ENCODE assay signal across 8 cellular contexts in the genomic region with DNA sequence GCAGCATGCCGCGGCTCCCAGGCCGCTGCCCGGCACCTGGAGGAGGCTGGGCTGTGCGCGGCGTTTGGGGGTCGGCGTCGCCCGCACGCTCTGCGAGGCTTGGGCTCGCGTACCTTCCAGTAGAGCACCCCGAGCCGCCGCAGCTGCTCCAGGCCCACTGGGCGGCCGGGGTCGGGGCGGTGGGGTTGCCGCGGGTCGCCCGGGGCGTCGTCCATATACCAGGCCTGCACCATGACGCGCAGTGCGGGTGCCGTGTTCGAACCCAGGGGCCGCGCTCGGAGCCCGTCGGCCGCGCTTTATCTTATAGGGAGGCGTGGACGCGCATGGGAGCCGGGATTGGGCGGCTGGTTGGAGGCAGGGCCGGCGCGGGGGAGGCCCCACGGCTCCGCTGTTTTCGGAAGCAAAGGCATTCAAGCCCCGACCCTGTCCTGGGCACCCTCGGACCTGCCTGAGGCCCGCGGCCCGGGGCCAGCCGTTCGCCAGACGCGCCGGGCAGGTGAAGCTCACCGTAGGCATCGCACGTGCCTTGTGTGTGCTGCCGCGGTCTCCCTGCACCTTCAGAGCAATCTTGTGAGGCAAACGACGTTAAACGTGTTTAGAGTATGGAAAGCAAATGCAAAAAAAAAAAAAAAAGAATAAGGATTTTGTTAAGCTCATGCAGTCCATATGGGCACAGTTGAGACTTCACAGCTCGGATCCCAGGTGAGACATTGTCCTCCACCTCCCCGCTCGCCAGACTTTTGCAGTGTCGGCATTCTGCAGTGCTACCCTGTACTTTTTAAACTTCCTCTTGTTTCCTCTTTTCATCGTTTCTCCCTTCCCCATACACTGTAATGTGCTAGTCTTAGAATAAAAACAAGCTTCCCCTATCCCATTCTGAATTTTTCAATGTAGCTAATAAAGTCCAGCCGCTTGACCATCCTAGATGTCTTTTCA. TPM values are rescaled to one million over a fixed set of nuclear protein-coding genes. Genes with fewer than 3 reads are reported as not detected.
DNase-seq lines count a peak whose midpoint lies in the region; ATAC-seq and TF ChIP-seq lines count a peak whose summit lies in the region.

A gene with protein sequence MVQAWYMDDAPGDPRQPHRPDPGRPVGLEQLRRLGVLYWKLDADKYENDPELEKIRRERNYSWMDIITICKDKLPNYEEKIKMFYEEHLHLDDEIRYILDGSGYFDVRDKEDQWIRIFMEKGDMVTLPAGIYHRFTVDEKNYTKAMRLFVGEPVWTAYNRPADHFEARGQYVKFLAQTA (minus strand): TSS at position 277 of the 936 bp plus-strand sequence. CDS start 44 bp downstream, at position 233.

- peaks cover 27% of the 10 kb centered on the region for H3K4me1 ChIP-seq in PC-9 (replicated peaks; ENCODE audit: insufficient read depth)
- H3K4me1 ChIP-seq in naive thymus-derived CD4-positive, alpha-beta T cell (ENCODE audit: control insufficient read depth in 2 of 2, insufficient read depth in 2 of 2, low read length in 2 of 2): peaks cover 18% of the 10 kb centered on the region in 2 donors

- POLR2A ChIA-PET in PC-9 (lab: Charles Lee; ENCODE audit: unreplicated experiment): interaction anchor here (0.6 kb wide), 1 partner anchor 39 kb away, joined by 9 read pairs; no protein-coding TSS in a partner anchor
- POLR2A ChIA-PET in naive thymus-derived CD4-positive, alpha-beta T cell (lab: Charles Lee): interaction anchor here (0.6 to 3.2 kb wide), 13 partner anchors 10 to 872 kb away, joined by 3 to 39 read pairs (median 5); a partner anchor contains a TSS

- peaks cover 1 to 19% (median 18%) of the 10 kb centered on the region in 5 donors for H3K36me3 Mint-ChIP-seq in naive thymus-derived CD4-positive, alpha-beta T cell

- H3K9me3 ChIP-seq in PC-9 (ENCODE audit: insufficient read depth, low read depth): no peaks in the 10 kb centered on the region
- no peaks in the 10 kb centered on the region for H3K9me3 ChIP-seq in naive thymus-derived CD4-positive, alpha-beta T cell (ENCODE audit: control insufficient read depth in 2 of 3, low read length in 3 of 3)

- DNase-seq in DMS 273 treated with DMSO at 0.1 percent for 48 hours (lab: John Stamatoyannopoulos, UW) (peak; percentile 36), HT1080 (ENCODE audit: low read depth) (peak; percentile 86), PC-9 (peak; percentile 68 to 80), activated T-helper 1 cell treated with Interleukin-2 at 50 U/mL for 16 hours (ENCODE audit: low read depth) (peak; percentile 70), fibroblast of gingiva (ENCODE audit: low read depth) (peak; percentile 70)
- DNase-seq in naive thymus-derived CD4-positive, alpha-beta T cell: peak in 7 of 9 donors; percentile 63 to 85 (median 79)
- DNase-seq in stimulated activated naive CD4-positive, alpha-beta T cell (lab: John Stamatoyannopoulos, UW): peak; percentile 70 to 94 (median 82)

- peaks cover 23 to 50% (median 38%) of the 10 kb centered on the region in 7 donors for H3K4me1 Mint-ChIP-seq in naive thymus-derived CD4-positive, alpha-beta T cell

- intact Hi-C loops in PC-9 (cut with micrococcal nuclease; ENCODE audit: unreplicated experiment): loop anchor here (1.0 to 5.0 kb wide), 3 partner anchors 17 to 137 kb away; a partner anchor contains a TSS
- intact Hi-C loops in naive thymus-derived CD4-positive, alpha-beta T cell (cut with micrococcal nuclease): loop anchor here (1.0 to 2.0 kb wide), 10 partner anchors 17 to 907 kb away; a partner anchor contains a TSS

- TF ChIP-seq CTCF in PC-9 (conservative IDR thresholded peaks at IDR 0.05): no peak

- H3K79me2 ChIP-seq in PC-9 (ENCODE audit: low read depth): peaks cover 38% of the 10 kb centered on the region

- no peaks in the 10 kb centered on the region for H3K27me3 ChIP-seq in PC-9 (ENCODE audit: insufficient read depth, low read depth)
- no peaks in the 10 kb centered on the region for H3K27me3 ChIP-seq in naive thymus-derived CD4-positive, alpha-beta T cell (ENCODE audit: control insufficient read depth in 2 of 2, insufficient read depth in 2 of 2, low read length in 2 of 2)

- peaks cover 0 to 20% (median 7%) of the 10 kb centered on the region in 11 donors for H3K9me3 Mint-ChIP-seq in naive thymus-derived CD4-positive, alpha-beta T cell

- H3K4me2 ChIP-seq in PC-9: peak within 1 kb of the TSS; percentile 83

- peaks cover 4% of the 10 kb centered on the region; the same call in 1 of the 2 replicates for H3K36me3 ChIP-seq in PC-9 (ENCODE audit: low read depth)
- H3K36me3 ChIP-seq in naive thymus-derived CD4-positive, alpha-beta T cell (ENCODE audit: control insufficient read depth in 2 of 3, insufficient read depth in 3 of 3, low read length in 3 of 3): no peaks in the 10 kb centered on the region

- peak within 1 kb of the TSS; percentile 95 for H2AFZ ChIP-seq in PC-9

- H3K9me2 ChIP-seq in PC-9 (ENCODE audit: insufficient read depth): no peaks in the 10 kb centered on the region

- peak within 1 kb of the TSS; percentile 85 for H3K27ac ChIP-seq in PC-9
- peak within 1 kb of the TSS; percentile 96 for H3K27ac ChIP-seq in naive thymus-derived CD4-positive, alpha-beta T cell (ENCODE audit: low read depth, low read length)

- peak within 1 kb of the TSS; percentile 83 to 96 (median 92) for H3K4me3 Mint-ChIP-seq in naive thymus-derived CD4-positive, alpha-beta T cell

- BruUV-seq in PC-9 (replicated peaks; lab: Mats Ljungman, UMichigan): TSS peak; percentile 69

- H4K20me1 ChIP-seq in PC-9 (ENCODE audit: insufficient read depth): no peaks in the 10 kb centered on the region

- peak; percentile 61 for ATAC-seq in GM21381 (IDR thresholded peaks at IDR 0.05; ENCODE audit: unreplicated experiment)
- peak; percentile 81 for ATAC-seq in naive thymus-derived CD4-positive, alpha-beta T cell

- peak within 1 kb of the TSS; percentile 95 for H3K4me3 ChIP-seq in PC-9
- H3K4me3 ChIP-seq in naive thymus-derived CD4-positive, alpha-beta T cell (ENCODE audit: low read length): peak within 1 kb of the TSS; percentile 89

- H3K27me3 Mint-ChIP-seq in naive thymus-derived CD4-positive, alpha-beta T cell: peaks cover 0 to 2% (median 0%) of the 10 kb centered on the region in 5 donors

- peaks cover 7% of the 10 kb centered on the region; the same call in 1 of the 2 replicates for H3F3A ChIP-seq in PC-9 (ENCODE audit: insufficient read depth, low read depth)

- CTCF ChIA-PET in PC-9 (lab: Charles Lee): interaction anchor here (0.6 to 0.7 kb wide), 2 partner anchors 67 to 1446 kb away, joined by 3 to 9 read pairs; no protein-coding TSS in a partner anchor
- CTCF ChIA-PET in naive thymus-derived CD4-positive, alpha-beta T cell (lab: Charles Lee): interaction anchor here (0.6 to 0.9 kb wide), 2 partner anchors 37 to 132 kb away, joined by 3 read pairs; no protein-coding TSS in a partner anchor

- H3K27ac Mint-ChIP-seq in naive thymus-derived CD4-positive, alpha-beta T cell: peak within 1 kb of the TSS; percentile 84 to 96 (median 93)

RNA-seq across cellular contexts. Expression of the gene that starts here (rescaled TPM):
- 98.8 and 106 TPM in 2 replicates for total RNA-seq in HT1080 (2014; rRNA removed; shearing (Covaris generic))
- polyA plus RNA-seq in HT1080 (2015; cell fraction: cytosol; rRNA removed): 49.8 and 50.5 TPM in 2 replicates
- polyA plus RNA-seq in HT1080 (2015; cell fraction: nucleus; rRNA removed): 22.5 and 27.3 TPM in 2 replicates
- 54.5 and 72.2 TPM in 2 replicates for total RNA-seq in PC-9 (2021)
- total RNA-seq in naive thymus-derived CD4-positive, alpha-beta T cell: 10 to 100 TPM; 26.4 to 41.7 (median 39.3) TPM
- 10 to 100 TPM; 60.9 to 73.3 TPM for polyA plus RNA-seq in naive thymus-derived CD4-positive, alpha-beta T cell

Comparison
In these comparisons a context has a peak if more than half of its experiments do, and no peak if none do; other contexts are left out.
1. Peak in every context shown above with its lines: DNase-seq, ATAC-seq, H3K4me3 ChIP-seq and H3K27ac ChIP-seq.
2. DNase-seq: peak in every context shown above with its lines; median percentile 86 in HT1080; 82 in stimulated activated naive CD4-positive, alpha-beta T cell; 79 in naive thymus-derived CD4-positive, alpha-beta T cell; 74 in PC-9; 70 in activated T-helper 1 cell treated with Interleukin-2 at 50 U/mL for 16 hours; 70 in fibroblast of gingiva; 36 in DMS 273 treated with DMSO at 0.1 percent for 48 hours.